In the genomic region with DNA sequence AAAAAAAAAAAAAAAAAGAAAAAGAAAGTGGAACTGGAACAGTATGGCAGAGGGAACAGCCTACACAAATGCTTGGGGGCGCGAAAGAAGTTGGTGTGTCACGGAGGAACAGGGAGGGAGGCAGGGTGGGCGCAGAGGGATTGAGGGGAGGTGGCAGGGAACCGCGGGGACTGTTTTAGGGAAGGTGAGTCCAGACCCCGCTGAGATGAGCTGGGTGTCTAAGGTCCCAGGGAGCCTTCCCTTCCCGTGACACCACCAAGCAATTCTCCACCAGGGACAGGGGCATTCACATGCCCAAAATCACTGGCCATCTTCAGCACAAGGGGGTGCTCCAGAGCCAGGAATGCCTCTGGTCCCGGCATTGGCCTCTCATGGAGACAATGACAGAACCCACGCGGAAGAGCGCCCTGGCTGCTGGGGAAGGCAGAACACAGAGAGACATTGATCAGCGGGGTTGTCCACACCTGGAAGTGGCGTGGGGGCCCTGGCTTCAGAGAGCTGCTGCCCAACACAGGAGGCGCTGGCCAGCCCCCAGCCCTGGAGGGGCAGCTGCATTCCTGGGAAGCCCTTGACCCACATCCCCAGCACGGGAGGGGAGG, we compare ENCODE assay signal across 1 cellular context.
TF ChIP-seq lines count a peak whose summit lies in the region.

No MANE protein-coding gene starts in this region.

TF ChIP-seq in HEK293, 187 proteins besides CTCF, POLR2A, EP300 and RAD21 (continued from another document):
- TF ChIP-seq, protein P1, sequence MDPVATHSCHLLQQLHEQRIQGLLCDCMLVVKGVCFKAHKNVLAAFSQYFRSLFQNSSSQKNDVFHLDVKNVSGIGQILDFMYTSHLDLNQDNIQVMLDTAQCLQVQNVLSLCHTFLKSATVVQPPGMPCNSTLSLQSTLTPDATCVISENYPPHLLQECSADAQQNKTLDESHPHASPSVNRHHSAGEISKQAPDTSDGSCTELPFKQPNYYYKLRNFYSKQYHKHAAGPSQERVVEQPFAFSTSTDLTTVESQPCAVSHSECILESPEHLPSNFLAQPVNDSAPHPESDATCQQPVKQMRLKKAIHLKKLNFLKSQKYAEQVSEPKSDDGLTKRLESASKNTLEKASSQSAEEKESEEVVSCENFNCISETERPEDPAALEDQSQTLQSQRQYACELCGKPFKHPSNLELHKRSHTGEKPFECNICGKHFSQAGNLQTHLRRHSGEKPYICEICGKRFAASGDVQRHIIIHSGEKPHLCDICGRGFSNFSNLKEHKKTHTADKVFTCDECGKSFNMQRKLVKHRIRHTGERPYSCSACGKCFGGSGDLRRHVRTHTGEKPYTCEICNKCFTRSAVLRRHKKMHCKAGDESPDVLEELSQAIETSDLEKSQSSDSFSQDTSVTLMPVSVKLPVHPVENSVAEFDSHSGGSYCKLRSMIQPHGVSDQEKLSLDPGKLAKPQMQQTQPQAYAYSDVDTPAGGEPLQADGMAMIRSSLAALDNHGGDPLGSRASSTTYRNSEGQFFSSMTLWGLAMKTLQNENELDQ (tag by site-specific recombination; IDR thresholded peaks at IDR 0.05; ENCODE audit: low read depth), result no peak
- TF ChIP-seq ZBTB17 (tag by site-specific recombination; IDR thresholded peaks at IDR 0.05) (peak; percentile 46), ZNF76 (tag by site-specific recombination; IDR thresholded peaks at IDR 0.05; ENCODE audit: borderline replicate concordance, low read depth) (peak; percentile 49; the same call in 1 of the 2 replicates), ZNF324 (tag by site-specific recombination; IDR thresholded peaks at IDR 0.05) (peak; percentile 39; the same call in 1 of the 2 replicates), BCL11B (tag by site-specific recombination; IDR thresholded peaks at IDR 0.05; ENCODE audit: low read depth) (peak; percentile 61; the same call in 1 of the 2 replicates)
- TF ChIP-seq, protein P2, sequence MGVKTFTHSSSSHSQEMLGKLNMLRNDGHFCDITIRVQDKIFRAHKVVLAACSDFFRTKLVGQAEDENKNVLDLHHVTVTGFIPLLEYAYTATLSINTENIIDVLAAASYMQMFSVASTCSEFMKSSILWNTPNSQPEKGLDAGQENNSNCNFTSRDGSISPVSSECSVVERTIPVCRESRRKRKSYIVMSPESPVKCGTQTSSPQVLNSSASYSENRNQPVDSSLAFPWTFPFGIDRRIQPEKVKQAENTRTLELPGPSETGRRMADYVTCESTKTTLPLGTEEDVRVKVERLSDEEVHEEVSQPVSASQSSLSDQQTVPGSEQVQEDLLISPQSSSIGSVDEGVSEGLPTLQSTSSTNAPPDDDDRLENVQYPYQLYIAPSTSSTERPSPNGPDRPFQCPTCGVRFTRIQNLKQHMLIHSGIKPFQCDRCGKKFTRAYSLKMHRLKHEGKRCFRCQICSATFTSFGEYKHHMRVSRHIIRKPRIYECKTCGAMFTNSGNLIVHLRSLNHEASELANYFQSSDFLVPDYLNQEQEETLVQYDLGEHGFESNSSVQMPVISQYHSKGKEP (tag by site-specific recombination; IDR thresholded peaks at IDR 0.05), result no peak
